Comparison of ENCODE assay signal across 14 cellular contexts in genomic region chr1:163093579-163093978, GRCh38. TPM values are rescaled to one million over a fixed set of nuclear protein-coding genes. Genes with fewer than 3 reads are reported as not detected.
DNase-seq lines count a peak whose midpoint lies in the region; ATAC-seq, FAIRE-seq and TF ChIP-seq lines count a peak whose summit lies in the region.
"Had no signal": no experiment of that assay in that cellular context is flagged by ENCODE, and none has a peak within 500 bp of the region (broad histone marks: within the 10 kb centered on the region; RNA-seq: fewer than 3 reads in every experiment).

No MANE protein-coding gene starts in this region.

- no peaks in the 10 kb centered on the region for H3K9me1 ChIP-seq in K562 (ENCODE audit: control insufficient read depth, insufficient read depth, low read length)

- no peaks in the 10 kb centered on the region for H4K20me1 ChIP-seq in K562 (replicated peaks; ENCODE audit: control insufficient read depth, insufficient read depth, low read length)
- H4K20me1 ChIP-seq in neural progenitor cell (ENCODE audit: low read depth), result no peaks in the 10 kb centered on the region
- H4K20me1 ChIP-seq: BLaER1 had no signal

- H3K27ac ChIP-seq in K562 (ENCODE audit: extremely low read depth, low read depth, low read length) (no peak overlapping the region), neural progenitor cell (no peak overlapping the region)
- H3K27ac ChIP-seq: 22Rv1, BLaER1 had no signal

- no peaks in the 10 kb centered on the region for H3K36me3 Mint-ChIP-seq in neural progenitor cell
- no peaks in the 10 kb centered on the region for H3K36me3 Mint-ChIP-seq in activated naive CD8-positive, alpha-beta T cell treated with anti-CD3 and anti-CD28 coated beads, Interleukin-2, amount 50 U/mL, for 24 hours (ENCODE audit: low read depth)

- no peaks in the 10 kb centered on the region for H3K79me2 ChIP-seq in K562 (ENCODE audit: control insufficient read depth, insufficient read depth, low read length)
- no peaks in the 10 kb centered on the region for H3K79me2 ChIP-seq in neural progenitor cell (ENCODE audit: low read depth)

- no peak overlapping the region for H3K4me3 ChIP-seq in K562
- no peak overlapping the region for H3K4me3 ChIP-seq in neural progenitor cell
- H3K4me3 ChIP-seq: BLaER1 had no signal

- peak overlapping the region; percentile 24; the same call in 1 of the 2 replicates for H3K4me2 ChIP-seq in K562 (ENCODE audit: insufficient read depth, low read length)
- H3K4me2 ChIP-seq in neural progenitor cell, result no peak overlapping the region
- H3K4me2 ChIP-seq: BLaER1 had no signal

- H3K9ac ChIP-seq in K562 (ENCODE audit: insufficient read depth in 1 of 2, low read depth in 2 of 2, low read length in 2 of 2) (no peak overlapping the region), neural progenitor cell (no peak overlapping the region)
- H3K9ac ChIP-seq: BLaER1 had no signal

- no TSS peak for BruUV-seq in K562 (replicated peaks; lab: Mats Ljungman, UMichigan)

- intact Hi-C loops in K562 (cut with micrococcal nuclease), result no loop called here

- in situ Hi-C loops in K562 (cut with MboI), result no loop called here

- H3K9me3 Mint-ChIP-seq in neural progenitor cell, result no peaks in the 10 kb centered on the region
- no peaks in the 10 kb centered on the region for H3K9me3 Mint-ChIP-seq in activated naive CD8-positive, alpha-beta T cell treated with anti-CD3 and anti-CD28 coated beads, Interleukin-2, amount 50 U/mL, for 24 hours

- no peak for TF ChIP-seq RAD21 in K562 (CRISPR knock-in tag; conservative IDR thresholded peaks at IDR 0.05 in 1 of 2, IDR thresholded peaks at IDR 0.05 in 1 of 2)

- no peak for TF ChIP-seq EP300 in K562 (IDR thresholded peaks at IDR 0.05; ENCODE audit: low read length)

- H3K27me3 ChIP-seq in K562 (ENCODE audit: control insufficient read depth in 2 of 2, insufficient read depth in 2 of 2, low read length in 2 of 2) (no peaks in the 10 kb centered on the region), neural progenitor cell (no peaks in the 10 kb centered on the region)
- H3K27me3 ChIP-seq: BLaER1 had no signal

- H3K4me3 Mint-ChIP-seq in neural progenitor cell, result no peak overlapping the region
- no peak overlapping the region for H3K4me3 Mint-ChIP-seq in activated naive CD8-positive, alpha-beta T cell treated with anti-CD3 and anti-CD28 coated beads, Interleukin-2, amount 50 U/mL, for 24 hours

- H3K4me1 Mint-ChIP-seq in neural progenitor cell, result peaks cover 11% of the 10 kb centered on the region
- no peaks in the 10 kb centered on the region for H3K4me1 Mint-ChIP-seq in activated naive CD8-positive, alpha-beta T cell treated with anti-CD3 and anti-CD28 coated beads, Interleukin-2, amount 50 U/mL, for 24 hours

- 3% methylated on average over 9 of the region's 9 CpGs for WGBS in K562 (ENCODE audit: insufficient coverage, low coverage, missing lambda C conversion rate)

- H3K36me3 ChIP-seq in K562 (ENCODE audit: control insufficient read depth, insufficient read depth, low read length), result no peaks in the 10 kb centered on the region
- no peaks in the 10 kb centered on the region for H3K36me3 ChIP-seq in neural progenitor cell
- H3K36me3 ChIP-seq: BLaER1 had no signal

- H3K4me1 ChIP-seq in K562 (replicated peaks in 1 of 2; ENCODE audit: control insufficient read depth in 2 of 2, insufficient read depth in 2 of 2, low read length in 2 of 2) (no peaks in the 10 kb centered on the region), neural progenitor cell (peaks cover 8% of the 10 kb centered on the region)
- H3K4me1 ChIP-seq: BLaER1 had no signal

- ATAC-seq in K562, result no peak
- ATAC-seq in activated naive CD8-positive, alpha-beta T cell treated with anti-CD3 and anti-CD28 coated beads, Interleukin-2, amount 50 U/mL, for 24 hours, result no peak

- TF ChIP-seq CTCF in K562 (IDR thresholded peaks at IDR 0.05 in 2 of 3, conservative IDR thresholded peaks at IDR 0.05 in 1 of 3; ENCODE audit: insufficient read depth in 2 of 3, low read depth in 1 of 3, low read length in 3 of 3), result no peak
- TF ChIP-seq CTCF in neural progenitor cell (IDR thresholded peaks at IDR 0.05), result no peak

- H3K27me3 Mint-ChIP-seq in neural progenitor cell (ENCODE audit: insufficient read depth, low read depth), result peaks cover 3% of the 10 kb centered on the region
- no peaks in the 10 kb centered on the region for H3K27me3 Mint-ChIP-seq in activated naive CD8-positive, alpha-beta T cell treated with anti-CD3 and anti-CD28 coated beads, Interleukin-2, amount 50 U/mL, for 24 hours

- no peak for TF ChIP-seq POLR2A in K562 (conservative IDR thresholded peaks at IDR 0.05)
- no peak for TF ChIP-seq POLR2A in H54 (IDR thresholded peaks at IDR 0.05; ENCODE audit: low read depth, low read length)

- H3K9me3 ChIP-seq in K562 (replicated peaks; ENCODE audit: control insufficient read depth, insufficient read depth, low read depth, low read length) (no peaks in the 10 kb centered on the region), neural progenitor cell (ENCODE audit: low read depth) (no peaks in the 10 kb centered on the region)
- H3K9me3 ChIP-seq: BLaER1 had no signal

- H3F3A ChIP-seq in neural progenitor cell (ENCODE audit: low read depth), result no peaks in the 10 kb centered on the region

- H3K27ac Mint-ChIP-seq in neural progenitor cell, result no peak overlapping the region
- no peak overlapping the region for H3K27ac Mint-ChIP-seq in activated naive CD8-positive, alpha-beta T cell treated with anti-CD3 and anti-CD28 coated beads, Interleukin-2, amount 50 U/mL, for 24 hours

- CTCF ChIA-PET in K562 (lab: Yijun Ruan, JAX; ENCODE audit: low intra/inter-chr PET ratio), result no interaction called here

- peak; percentile 32 to 75 for DNase-seq in NCI-H446 (lab: John Stamatoyannopoulos, UW)
- no peak for DNase-seq in NCI-H446 treated with DMSO at 0.1 percent for 48 hours (lab: John Stamatoyannopoulos, UW)
- no peak for DNase-seq in K562 (ENCODE audit: extremely low read depth in 1 of 4, low spot score in 3 of 4)
- no peak for DNase-seq in neural progenitor cell (ENCODE audit: low spot score)
- no peak for DNase-seq in activated naive CD8-positive, alpha-beta T cell treated with anti-CD3 and anti-CD28 coated beads, Interleukin-2, amount 50 U/mL, for 24 hours
- no peak for DNase-seq in H54 (ENCODE audit: insufficient read length, low spot score)
- DNase-seq in NK-92 (lab: John Stamatoyannopoulos, UW; ENCODE audit: unreplicated experiment), result no peak
- DNase-seq: AML-193, DMS79, H7 had no signal

- peak overlapping the region; percentile 66 for H2AFZ ChIP-seq in K562 (ENCODE audit: low read depth, low read length)
- H2AFZ ChIP-seq in neural progenitor cell (replicated peaks), result peak overlapping the region; percentile 20

- POLR2A ChIA-PET in K562 (lab: Yijun Ruan, JAX), result interaction anchor here (0.7 kb wide), 2 partner anchors 9 to 108 kb away, joined by 3 read pairs; no protein-coding TSS in a partner anchor

- FAIRE-seq in K562 (lab: Jason Lieb, UNC) (no peak), H54 (lab: Jason Lieb, UNC) (no peak)
- FAIRE-seq: G401.6, GM12892 had no signal

TF ChIP-seq in K562, 482 proteins besides CTCF, POLR2A, EP300 and RAD21:
- TF ChIP-seq ZNF511 (CRISPR knock-in tag; IDR thresholded peaks at IDR 0.05) (no peak), GABPA (tag; conservative IDR thresholded peaks at IDR 0.05; ENCODE audit: low read depth) (peak; percentile 64)
TF ChIP-seq in K562: peak in this region for 1.

RNA-seq across cellular contexts. Expression of gene RGS4, which starts 24.4 kb away (rescaled TPM):
- total RNA-seq in K562 (2011; cell fraction: chromatin; rRNA removed; ENCODE audit: low replicate concordance), result not detected in 2 replicates
- not detected in 2 replicates for total RNA-seq in K562 (2011; cell fraction: nucleolus; rRNA removed)
- total RNA-seq in K562 (2011; cell fraction: nucleoplasm; rRNA removed), result not detected in 2 replicates
- total RNA-seq in K562 (2014; rRNA removed) (not detected in 2 replicates), K562 (2014; rRNA removed; fragmentation: Illumina TruSeq; extraction: Trizol) (not detected in 2 replicates), K562 (2015; rRNA removed; fragmentation: Illumina TruSeq; extraction: Trizol) (not detected in 2 replicates), K562 (2021) (not detected in 2 replicates), neural progenitor cell (ENCODE audit: low replicate concordance) (0.43 and 0.77 TPM in 2 replicates)
- polyA plus RNA-seq in K562 (2011; rRNA removed) (not detected in 2 replicates), K562 (2014; fragmentation: Illumina TruSeq; extraction: Trizol) (not detected in 2 replicates), K562 (2014; fragmentation: Nextera tagmentation; extraction: Ambion mirVana) (not detected), K562 (2014; rRNA removed) (not detected in 2 replicates)
- polyA plus RNA-seq in K562 (2011; cell fraction: cytosol; rRNA removed), result not detected in 2 replicates
- polyA plus RNA-seq in K562 (2011; cell fraction: nucleus; rRNA removed), result not detected in 2 replicates
- polyA plus RNA-seq in K562 (2012), result 0.08 TPM in 1 of 2 replicates, not detected in the other
- polyA minus RNA-seq in K562 (2011; rRNA and poly(A)+ RNA removed), result not detected in 2 replicates
- not detected in 2 replicates for polyA minus RNA-seq in K562 (2011; cell fraction: cytosol; rRNA and poly(A)+ RNA removed)
- polyA minus RNA-seq in K562 (2011; cell fraction: nucleus; rRNA and poly(A)+ RNA removed), result not detected in 2 replicates

Comparison
In these comparisons a context has a peak if more than half of its experiments do, and no peak if none do; other contexts are left out.
1. DNase-seq: peak in NCI-H446 (2 of 2); none in NCI-H446 treated with DMSO at 0.1 percent for 48 hours (single experiment), K562 (0 of 4), neural progenitor cell (single experiment), activated naive CD8-positive, alpha-beta T cell treated with anti-CD3 and anti-CD28 coated beads, Interleukin-2, amount 50 U/mL, for 24 hours (single experiment), H54 (single experiment) and NK-92 (single experiment).